In the genomic region with DNA sequence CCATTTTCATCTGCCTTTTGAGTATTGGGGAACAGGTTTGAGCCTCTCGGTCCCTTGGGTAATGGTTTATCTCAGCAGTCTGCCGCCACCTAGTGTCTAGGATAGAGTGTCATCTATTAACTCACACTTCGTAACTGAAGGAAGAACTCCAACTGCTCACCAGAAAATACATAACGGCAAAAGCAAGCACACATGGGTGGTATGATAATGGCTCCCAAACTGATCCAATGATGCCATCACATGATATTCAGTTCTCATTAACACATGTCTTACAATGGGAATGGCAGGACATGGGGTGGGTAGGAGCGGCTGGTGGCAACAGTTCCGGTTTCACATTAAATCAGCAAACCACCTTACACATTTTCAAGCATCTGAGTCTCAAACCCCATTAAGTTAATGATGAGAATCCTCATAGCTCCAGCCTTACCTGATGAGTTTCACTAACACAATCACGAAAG, we compare ENCODE assay signal across 8 cellular contexts.
DNase-seq lines count a peak whose midpoint lies in the region; ATAC-seq and TF ChIP-seq lines count a peak whose summit lies in the region.

No MANE protein-coding gene starts in this region.

- no peak overlapping the region for H3K4me3 ChIP-seq in coronary artery

- peak; percentile 43 for ATAC-seq in GM19328 (IDR thresholded peaks at IDR 0.05; ENCODE audit: unreplicated experiment)
- ATAC-seq in HG03442 (IDR thresholded peaks at IDR 0.05; ENCODE audit: unreplicated experiment) = peak; percentile 42

- DNase-seq in COLO829 (ENCODE audit: low spot score) = peak; percentile 27
- peak; percentile 52 for DNase-seq in NCI-H774 (lab: John Stamatoyannopoulos, UW)
- peak; percentile 18 for DNase-seq in activated T-cell treated with anti-CD3 and anti-CD28 coated beads for 48 hours (ENCODE audit: low read depth)
- peak; percentile 56 for DNase-seq in globus pallidus (ENCODE audit: low spot score)
- DNase-seq in pons (ENCODE audit: low spot score) = peak; percentile 75
- DNase-seq in coronary artery (ENCODE audit: low spot score) = no peak

- H3K27ac ChIP-seq in coronary artery = no peak overlapping the region

- TF ChIP-seq CTCF in coronary artery (IDR thresholded peaks at IDR 0.05) = no peak
